ENCODE assay signal across 8 cellular contexts in the genomic region with DNA sequence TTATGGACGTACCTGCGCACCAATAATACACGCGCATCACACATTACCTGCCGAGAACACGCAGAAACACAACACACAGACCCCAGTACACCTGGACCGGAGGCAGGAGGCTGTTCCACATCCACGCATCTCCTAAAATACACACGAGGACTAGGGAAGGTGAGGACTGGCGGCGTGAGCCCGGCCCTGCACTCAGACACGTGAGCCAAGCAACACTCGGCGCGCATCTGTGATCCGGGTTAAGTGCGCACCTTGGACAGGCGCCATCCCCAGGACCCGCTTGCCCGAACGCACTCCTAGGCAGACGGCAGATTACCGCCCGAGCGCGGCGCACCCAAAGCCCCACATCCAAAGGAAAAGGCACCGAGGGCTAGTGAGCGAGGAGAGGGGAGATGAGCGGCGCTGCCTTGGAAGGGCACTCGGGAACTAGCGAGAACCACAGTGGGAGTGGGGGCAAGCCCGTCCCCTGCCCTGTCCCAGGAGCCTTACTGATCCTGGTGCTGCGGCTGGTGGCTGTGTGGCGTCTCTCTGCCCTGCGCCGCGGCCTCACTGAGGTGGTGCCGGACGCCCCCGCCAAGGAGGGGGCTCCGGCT. TPM values are rescaled to one million over a fixed set of nuclear protein-coding genes. Genes with fewer than 3 reads are reported as not detected.
DNase-seq lines count a peak whose midpoint lies in the region; ATAC-seq, FAIRE-seq and TF ChIP-seq lines count a peak whose summit lies in the region.

No MANE protein-coding gene starts in this region.

- H3K9me3 Mint-ChIP-seq in activated T-helper 1 cell treated with anti-CD3 and anti-CD28 coated beads, Interleukin-12 subunit alpha, Interleukin-12 subunit beta, Interleukin-2, Interleukin-4 antibody, amounts not matched to agents 30 ng/mL and 10 ng/mL and 1 ng/mL, durations not matched to agents 14 hours and 24 hours and 36 hours: no peaks in the 10 kb centered on the region
- H3K9me3 Mint-ChIP-seq in glutamatergic neuron (ENCODE audit: unreplicated experiment): peaks cover 6% of the 10 kb centered on the region

- FAIRE-seq in HTR-8/SVneo (lab: Jason Lieb, UNC): no peak

- peak overlapping the region; percentile 85 for H3K4me3 Mint-ChIP-seq in activated T-helper 1 cell treated with anti-CD3 and anti-CD28 coated beads, Interleukin-12 subunit alpha, Interleukin-12 subunit beta, Interleukin-2, Interleukin-4 antibody, amounts not matched to agents 30 ng/mL and 10 ng/mL and 1 ng/mL, durations not matched to agents 14 hours and 24 hours and 36 hours
- peak overlapping the region; percentile 85 for H3K4me3 Mint-ChIP-seq in glutamatergic neuron (ENCODE audit: unreplicated experiment)

- TF ChIP-seq CTCF in glutamatergic neuron (IDR thresholded peaks at IDR 0.05; ENCODE audit: partially characterized antibody, unreplicated experiment): no peak
- TF ChIP-seq CTCF in omental fat pad (IDR thresholded peaks at IDR 0.05): no peak

- ATAC-seq in GM19452 (IDR thresholded peaks at IDR 0.05; ENCODE audit: unreplicated experiment) (peak; percentile 37), omental fat pad (ENCODE audit: low FRiP score) (peak; percentile 22), HG02840 (IDR thresholded peaks at IDR 0.05; ENCODE audit: low FRiP score, unreplicated experiment) (no peak)

- peaks cover 22% of the 10 kb centered on the region for H3K4me1 Mint-ChIP-seq in activated T-helper 1 cell treated with anti-CD3 and anti-CD28 coated beads, Interleukin-12 subunit alpha, Interleukin-12 subunit beta, Interleukin-2, Interleukin-4 antibody, amounts not matched to agents 30 ng/mL and 10 ng/mL and 1 ng/mL, durations not matched to agents 14 hours and 24 hours and 36 hours (ENCODE audit: low read depth)
- H3K4me1 Mint-ChIP-seq in glutamatergic neuron (ENCODE audit: low read depth, unreplicated experiment): peaks cover 4% of the 10 kb centered on the region

- intact Hi-C loops in activated T-helper 1 cell treated with anti-CD3 and anti-CD28 coated beads, Interleukin-12 subunit alpha, Interleukin-12 subunit beta, Interleukin-2, Interleukin-4 antibody, amounts not matched to agents 30 ng/mL and 10 ng/mL and 1 ng/mL, durations not matched to agents 14 hours and 24 hours and 36 hours (cut with micrococcal nuclease): loop anchor here (2.0 kb wide), 1 partner anchor 19 kb away; the partner anchor contains the start of gene SPRYD4

- no peaks in the 10 kb centered on the region for H3K36me3 Mint-ChIP-seq in activated T-helper 1 cell treated with anti-CD3 and anti-CD28 coated beads, Interleukin-12 subunit alpha, Interleukin-12 subunit beta, Interleukin-2, Interleukin-4 antibody, amounts not matched to agents 30 ng/mL and 10 ng/mL and 1 ng/mL, durations not matched to agents 14 hours and 24 hours and 36 hours (ENCODE audit: low read depth)
- peaks cover 9% of the 10 kb centered on the region for H3K36me3 Mint-ChIP-seq in glutamatergic neuron (ENCODE audit: unreplicated experiment)

- H3K27me3 Mint-ChIP-seq in activated T-helper 1 cell treated with anti-CD3 and anti-CD28 coated beads, Interleukin-12 subunit alpha, Interleukin-12 subunit beta, Interleukin-2, Interleukin-4 antibody, amounts not matched to agents 30 ng/mL and 10 ng/mL and 1 ng/mL, durations not matched to agents 14 hours and 24 hours and 36 hours (ENCODE audit: insufficient read depth): peaks cover 48% of the 10 kb centered on the region
- peaks cover 19% of the 10 kb centered on the region for H3K27me3 Mint-ChIP-seq in glutamatergic neuron (ENCODE audit: unreplicated experiment)

- no peak overlapping the region for H3K27ac Mint-ChIP-seq in activated T-helper 1 cell treated with anti-CD3 and anti-CD28 coated beads, Interleukin-12 subunit alpha, Interleukin-12 subunit beta, Interleukin-2, Interleukin-4 antibody, amounts not matched to agents 30 ng/mL and 10 ng/mL and 1 ng/mL, durations not matched to agents 14 hours and 24 hours and 36 hours
- H3K27ac Mint-ChIP-seq in glutamatergic neuron (ENCODE audit: unreplicated experiment): no peak overlapping the region

- DNase-seq in COLO668 (lab: John Stamatoyannopoulos, UW; ENCODE audit: unreplicated experiment) (peak; percentile 59), NCI-H1105 treated with DMSO at 0.1 percent for 48 hours (lab: John Stamatoyannopoulos, UW) (peak; percentile 47), glutamatergic neuron (peak; percentile 48), omental fat pad (ENCODE audit: low spot score) (no peak), HTR-8/SVneo (ENCODE audit: insufficient read length, low spot score) (no peak)
- peak; percentile 9 for DNase-seq in activated T-helper 1 cell treated with anti-CD3 and anti-CD28 coated beads, Interleukin-12 subunit alpha, Interleukin-12 subunit beta, Interleukin-2, Interleukin-4 antibody, amounts not matched to agents 30 ng/mL and 10 ng/mL and 1 ng/mL, durations not matched to agents 14 hours and 24 hours and 36 hours (ENCODE audit: low spot score)

RNA-seq across cellular contexts. Expression of gene GLS2, which starts 0.4 kb away (rescaled TPM):
- total RNA-seq in activated T-helper 1 cell treated with anti-CD3 and anti-CD28 coated beads, Interleukin-12 subunit alpha, Interleukin-12 subunit beta, Interleukin-2, Interleukin-4 antibody, amounts not matched to agents 30 ng/mL and 10 ng/mL and 1 ng/mL, durations not matched to agents 14 hours and 24 hours and 36 hours: 1.5 and 2.6 TPM in 2 replicates
- 0.91 TPM for total RNA-seq in glutamatergic neuron (ENCODE audit: unreplicated experiment)
- total RNA-seq in omental fat pad: 1 to 10 TPM in 2 of 4 donors, under 1 TPM in 1, not detected in 1; 0.88 to 2.6 (median 1.7) TPM

RNA-seq across cellular contexts. Expression of gene SPRYD4, which starts 19.2 kb away (rescaled TPM):
- total RNA-seq in activated T-helper 1 cell treated with anti-CD3 and anti-CD28 coated beads, Interleukin-12 subunit alpha, Interleukin-12 subunit beta, Interleukin-2, Interleukin-4 antibody, amounts not matched to agents 30 ng/mL and 10 ng/mL and 1 ng/mL, durations not matched to agents 14 hours and 24 hours and 36 hours: 5.0 and 5.5 TPM in 2 replicates
- total RNA-seq in glutamatergic neuron (ENCODE audit: unreplicated experiment): 3.6 TPM
- total RNA-seq in omental fat pad: 1 to 10 TPM; 2.3 to 4.7 (median 2.9) TPM

RNA-seq across cellular contexts. Expression of gene MIP, which starts 33.1 kb away (rescaled TPM):
- not detected in 2 replicates for total RNA-seq in activated T-helper 1 cell treated with anti-CD3 and anti-CD28 coated beads, Interleukin-12 subunit alpha, Interleukin-12 subunit beta, Interleukin-2, Interleukin-4 antibody, amounts not matched to agents 30 ng/mL and 10 ng/mL and 1 ng/mL, durations not matched to agents 14 hours and 24 hours and 36 hours
- total RNA-seq in glutamatergic neuron (ENCODE audit: unreplicated experiment) (not detected), omental fat pad (not detected)

RNA-seq across cellular contexts. Expression of gene RBMS2, which starts 34.1 kb away (rescaled TPM):
- 4.0 and 6.5 TPM in 2 replicates for total RNA-seq in activated T-helper 1 cell treated with anti-CD3 and anti-CD28 coated beads, Interleukin-12 subunit alpha, Interleukin-12 subunit beta, Interleukin-2, Interleukin-4 antibody, amounts not matched to agents 30 ng/mL and 10 ng/mL and 1 ng/mL, durations not matched to agents 14 hours and 24 hours and 36 hours
- total RNA-seq in glutamatergic neuron (ENCODE audit: unreplicated experiment) (10.2 TPM), omental fat pad (10 to 100 TPM; 22.2 to 63.8 (median 30.6) TPM)

RNA-seq across cellular contexts. Expression of gene TIMELESS, which starts 38.3 kb away (rescaled TPM):
- total RNA-seq in activated T-helper 1 cell treated with anti-CD3 and anti-CD28 coated beads, Interleukin-12 subunit alpha, Interleukin-12 subunit beta, Interleukin-2, Interleukin-4 antibody, amounts not matched to agents 30 ng/mL and 10 ng/mL and 1 ng/mL, durations not matched to agents 14 hours and 24 hours and 36 hours: 44.9 and 45.8 TPM in 2 replicates
- 17.9 TPM for total RNA-seq in glutamatergic neuron (ENCODE audit: unreplicated experiment)
- 1 to 10 TPM; 3.2 to 6.8 (median 4.3) TPM for total RNA-seq in omental fat pad

Comparison
In these comparisons a context has a peak if more than half of its experiments do, and no peak if none do; other contexts are left out.
1. DNase-seq: peak in COLO668 (single experiment), NCI-H1105 treated with DMSO at 0.1 percent for 48 hours (single experiment), activated T-helper 1 cell treated with anti-CD3 and anti-CD28 coated beads, Interleukin-12 subunit alpha, Interleukin-12 subunit beta, Interleukin-2, Interleukin-4 antibody, amounts not matched to agents 30 ng/mL and 10 ng/mL and 1 ng/mL, durations not matched to agents 14 hours and 24 hours and 36 hours (single experiment) and glutamatergic neuron (single experiment); none in omental fat pad (single experiment) and HTR-8/SVneo (single experiment).